Comparison of ENCODE assay signal across 15 cellular contexts in genomic region chr14:23930742-23931141, GRCh38. TPM values are rescaled to one million over a fixed set of nuclear protein-coding genes. Genes with fewer than 3 reads are reported as not detected.
DNase-seq lines count a peak whose midpoint lies in the region; ATAC-seq and TF ChIP-seq lines count a peak whose summit lies in the region.
"Had no signal": no experiment of that assay in that cellular context is flagged by ENCODE, and none has a peak within 500 bp of the region (broad histone marks: within the 10 kb centered on the region; RNA-seq: fewer than 3 reads in every experiment).

No MANE protein-coding gene starts in this region.

- intact Hi-C loops in PC-3 (cut with micrococcal nuclease) (loop anchor here (1.0 kb wide), 1 partner anchor 203 kb away; no protein-coding TSS in a partner anchor), dorsolateral prefrontal cortex (cut with DNase I) (no loop called here), esophagus muscularis mucosa (cut with DNase I) (loop anchor here (5.0 kb wide), 1 partner anchor 298 kb away; no protein-coding TSS in a partner anchor)

- H3K9me3 Mint-ChIP-seq in nephron, result no peaks in the 10 kb centered on the region
- H3K9me3 Mint-ChIP-seq: naive thymus-derived CD8-positive, alpha-beta T cell had no signal

- ATAC-seq in PC-3, result peak; percentile 27; the same call in 1 of the 2 replicates
- no peak for ATAC-seq in activated CD4-positive, CD25-positive, alpha-beta regulatory T cell treated with anti-CD3 and anti-CD28 coated beads, Interleukin-2, amount 50 U/mL, for 24 hours
- ATAC-seq: activated CD8-positive, alpha-beta memory T cell treated with anti-CD3 and anti-CD28 coated beads, Interleukin-2, amount 10 ng/mL, durations not matched to agents 7 days and 5 days; naive thymus-derived CD8-positive, alpha-beta T cell; T-helper 17 cell had no signal

- H3K9me2 ChIP-seq in PC-3 (replicated peaks; ENCODE audit: low read length), result no peaks in the 10 kb centered on the region

- no peaks in the 10 kb centered on the region for H3K4me1 ChIP-seq in PC-3 (ENCODE audit: insufficient read depth, low read length)
- peaks cover 0 to 19% (median 15%) of the 10 kb centered on the region in 4 donors for H3K4me1 ChIP-seq in esophagus muscularis mucosa
- H3K4me1 ChIP-seq: breast epithelium had no signal

- H4K20me1 ChIP-seq in PC-3 (ENCODE audit: low read length), result no peaks in the 10 kb centered on the region

- H3K9me3 ChIP-seq in PC-3 (ENCODE audit: low read length) (no peaks in the 10 kb centered on the region), esophagus muscularis mucosa (no peaks in the 10 kb centered on the region)
- H3K9me3 ChIP-seq: breast epithelium had no signal

- H3F3A ChIP-seq in PC-3 (ENCODE audit: low read length, unreplicated experiment), result no peaks in the 10 kb centered on the region

- no peak overlapping the region for H2AFZ ChIP-seq in PC-3 (ENCODE audit: low read length)

- H3K36me3 ChIP-seq in PC-3 (ENCODE audit: low read depth, low read length) (no peaks in the 10 kb centered on the region), esophagus muscularis mucosa (no peaks in the 10 kb centered on the region)
- H3K36me3 ChIP-seq: breast epithelium had no signal

- CTCF ChIA-PET in PC-3 (lab: Charles Lee), result interaction anchor here (0.6 to 1.1 kb wide), 3 partner anchors 20 to 299 kb away, joined by 3 to 4 read pairs (median 3); no protein-coding TSS in a partner anchor

- no peak overlapping the region for H3K4me3 ChIP-seq in PC-3 (ENCODE audit: low read length)
- H3K4me3 ChIP-seq in dorsolateral prefrontal cortex, result no peak overlapping the region
- no peak overlapping the region for H3K4me3 ChIP-seq in esophagus muscularis mucosa
- H3K4me3 ChIP-seq: breast epithelium had no signal

- H3K27me3 ChIP-seq in PC-3 (ENCODE audit: low read length), result no peaks in the 10 kb centered on the region
- H3K27me3 ChIP-seq in dorsolateral prefrontal cortex, result no peaks in the 10 kb centered on the region
- H3K27me3 ChIP-seq in esophagus muscularis mucosa, result no peaks in the 10 kb centered on the region
- H3K27me3 ChIP-seq: breast epithelium had no signal

- BruUV-seq in PC-3 (replicated peaks; lab: Mats Ljungman, UMichigan), result no TSS peak

- WGBS in esophagus muscularis mucosa, result 19% methylated on average over 4 of the region's 4 CpGs

- H3K4me1 Mint-ChIP-seq in nephron, result peaks cover 55% of the 10 kb centered on the region
- H3K4me1 Mint-ChIP-seq: activated CD8-positive, alpha-beta memory T cell treated with anti-CD3 and anti-CD28 coated beads, Interleukin-2, amount 10 ng/mL, durations not matched to agents 7 days and 5 days had no signal

- no peak overlapping the region for H3K9ac ChIP-seq in PC-3 (ENCODE audit: low read length)

- no peak overlapping the region for H3K4me2 ChIP-seq in PC-3 (ENCODE audit: low read length)

- TF ChIP-seq POLR2A in esophagus muscularis mucosa (IDR thresholded peaks at IDR 0.05; ENCODE audit: low read depth), result no peak

- DNase-seq in AG20443 (ENCODE audit: low spot score) (peak; percentile 87), PC-3 (peak; percentile 7), fibroblast of peridontal ligament (ENCODE audit: extremely low read depth) (peak; percentile 60), dorsolateral prefrontal cortex (no peak), GF-D8 (lab: John Stamatoyannopoulos, UW) (no peak), esophagus muscularis mucosa (ENCODE audit: extremely low spot score) (no peak)
- DNase-seq: activated CD8-positive, alpha-beta memory T cell treated with anti-CD3 and anti-CD28 coated beads, Interleukin-2, amount 10 ng/mL, durations not matched to agents 7 days and 5 days; activated gamma-delta T cell treated with Interleukin-2 at 50 U/mL for 16 hours; effector CD4-positive, alpha-beta T cell; naive thymus-derived CD8-positive, alpha-beta T cell; NCI-H1417; T-helper 17 cell had no signal

- H3K79me2 ChIP-seq in PC-3 (ENCODE audit: low read length), result no peaks in the 10 kb centered on the region

- no peak overlapping the region for H3K27ac ChIP-seq in PC-3 (ENCODE audit: low read length)
- H3K27ac ChIP-seq in dorsolateral prefrontal cortex, result no peak overlapping the region
- peak overlapping the region in 1 of 4 donors; percentile 19 for H3K27ac ChIP-seq in esophagus muscularis mucosa (replicated peaks in 1 of 4)
- H3K27ac ChIP-seq: breast epithelium had no signal

- POLR2A ChIA-PET in PC-3 (lab: Charles Lee; ENCODE audit: unreplicated experiment), result interaction anchor here (0.6 kb wide), 1 partner anchor 31 kb away, joined by 4 read pairs; no protein-coding TSS in a partner anchor

- H3K36me3 Mint-ChIP-seq in nephron (ENCODE audit: low read depth), result no peaks in the 10 kb centered on the region
- H3K36me3 Mint-ChIP-seq: activated CD8-positive, alpha-beta memory T cell treated with anti-CD3 and anti-CD28 coated beads, Interleukin-2, amount 10 ng/mL, durations not matched to agents 7 days and 5 days; naive thymus-derived CD8-positive, alpha-beta T cell had no signal

- TF ChIP-seq EP300 in esophagus muscularis mucosa (IDR thresholded peaks at IDR 0.05), result no peak

- TF ChIP-seq CTCF in PC-3 (conservative IDR thresholded peaks at IDR 0.05; ENCODE audit: low read depth, low read length) (no peak), nephron (IDR thresholded peaks at IDR 0.05; ENCODE audit: unreplicated experiment in 3 of 3) (no peak), dorsolateral prefrontal cortex (IDR thresholded peaks at IDR 0.05 in 54 of 56, conservative IDR thresholded peaks at IDR 0.05 in 2 of 56; ENCODE audit: low read depth in 1 of 56, partially characterized antibody in 56 of 56) (no peak), esophagus muscularis mucosa (IDR thresholded peaks at IDR 0.05) (peak in 1 of 3 experiments; percentile 18)

- H3K4me3 Mint-ChIP-seq in nephron, result no peak overlapping the region
- H3K4me3 Mint-ChIP-seq: activated CD8-positive, alpha-beta memory T cell treated with anti-CD3 and anti-CD28 coated beads, Interleukin-2, amount 10 ng/mL, durations not matched to agents 7 days and 5 days; naive thymus-derived CD8-positive, alpha-beta T cell; T-helper 17 cell had no signal

- peak overlapping the region in 2 of 3 experiments; percentile 71 to 86 for H3K27ac Mint-ChIP-seq in nephron
- H3K27ac Mint-ChIP-seq: activated CD8-positive, alpha-beta memory T cell treated with anti-CD3 and anti-CD28 coated beads, Interleukin-2, amount 10 ng/mL, durations not matched to agents 7 days and 5 days; naive thymus-derived CD8-positive, alpha-beta T cell; T-helper 17 cell had no signal

- H3K27me3 Mint-ChIP-seq in nephron (ENCODE audit: low read depth), result no peaks in the 10 kb centered on the region

RNA-seq across cellular contexts. Expression of gene DHRS4, which starts 22.8 kb away (rescaled TPM):
- total RNA-seq in PC-3 (2014; rRNA removed) (103 and 108 TPM in 2 replicates), dorsolateral prefrontal cortex (10 to 100 TPM in 96 of 120 experiments, 1 to 10 TPM in 24; 6.3 to 22.2 (median 12.8) TPM), esophagus muscularis mucosa (10 to 100 TPM; 37.1 to 54.4 (median 46.3) TPM)

RNA-seq across cellular contexts. Expression of gene DHRS4L2, which starts 58.0 kb away (rescaled TPM):
- total RNA-seq in PC-3 (2014; rRNA removed), result 16.5 and 26.7 TPM in 2 replicates
- total RNA-seq in dorsolateral prefrontal cortex, result 10 to 100 TPM in 105 of 120 experiments, 1 to 10 TPM in 15; 6.2 to 20.1 (median 13.4) TPM
- 10 to 100 TPM in 3 of 4 donors, 1 to 10 TPM in 1; 9.4 to 23.9 (median 21.1) TPM for total RNA-seq in esophagus muscularis mucosa

Comparison
In these comparisons a context has a peak if more than half of its experiments do, and no peak if none do; other contexts are left out.
1. DNase-seq: peak in AG20443 (single experiment), PC-3 (single experiment) and fibroblast of peridontal ligament (single experiment); none in dorsolateral prefrontal cortex (0 of 10), GF-D8 (single experiment) and esophagus muscularis mucosa (single experiment).
2. intact Hi-C loops: an anchor here in PC-3 (1.0 kb wide) and esophagus muscularis mucosa (5.0 kb wide); none called in dorsolateral prefrontal cortex.